Comparison of ENCODE assay signal across 8 cellular contexts in the genomic region with DNA sequence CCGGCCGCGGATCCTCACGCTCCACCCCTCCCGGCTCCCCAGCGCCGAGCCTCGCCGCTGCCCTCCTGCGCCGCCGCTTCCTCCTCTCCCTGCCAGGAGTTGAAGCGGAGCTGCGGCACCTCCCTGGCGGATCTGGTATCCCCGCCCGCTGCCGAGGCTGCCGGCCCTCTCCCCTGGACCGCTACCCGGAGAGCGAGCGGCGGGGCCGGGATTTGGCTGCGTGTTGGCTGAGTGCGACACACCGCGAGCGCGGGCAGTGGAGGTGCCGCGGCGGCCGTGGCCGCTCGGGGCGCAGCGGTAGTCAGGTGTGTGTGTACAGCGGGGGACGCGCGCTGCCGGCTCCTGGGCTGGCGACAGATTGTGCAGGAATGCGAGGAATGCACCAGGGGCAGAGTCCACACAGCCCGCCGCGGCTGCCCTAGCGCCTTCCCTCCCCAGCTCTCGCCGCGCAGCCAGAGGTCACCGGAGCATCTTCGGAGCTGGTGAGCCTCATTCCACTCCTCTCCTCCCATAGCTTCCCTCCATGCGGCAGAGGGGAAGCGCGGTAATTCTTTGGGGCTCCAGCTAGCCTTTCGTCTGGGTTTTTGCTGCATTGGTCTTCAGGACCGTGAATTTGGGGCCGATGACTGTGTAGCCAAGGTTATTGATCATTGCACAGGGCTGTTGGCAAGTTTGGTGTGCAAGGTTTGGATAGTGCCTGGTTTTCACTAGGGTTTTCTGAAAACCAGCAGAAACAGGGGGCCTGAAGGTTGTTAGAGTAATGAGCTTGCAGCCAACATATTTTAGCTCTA. TPM values are rescaled to one million over a fixed set of nuclear protein-coding genes. Genes with fewer than 3 reads are reported as not detected.
DNase-seq lines count a peak whose midpoint lies in the region; ATAC-seq and TF ChIP-seq lines count a peak whose summit lies in the region.

No MANE protein-coding gene starts in this region.

- DNase-seq in NCI-H510A treated with DMSO at 0.1 percent for 48 hours (lab: John Stamatoyannopoulos, UW) = peak; percentile 20
- DNase-seq in NCI-H510A (lab: John Stamatoyannopoulos, UW) = no peak
- DNase-seq in MM.1S = peak; percentile 78
- DNase-seq in dedifferentiated amniotic fluid mesenchymal stem cell (ENCODE audit: extremely low spot score) = peak; percentile 32
- DNase-seq in left lobe of liver (ENCODE audit: low spot score) = peak; percentile 93
- DNase-seq in stimulated activated CD4-positive, alpha-beta T cell treated with anti-CD3 and anti-CD28 coated beads, Interleukin-4, amount 100 ng/mL, for 1 hour = peak; percentile 63

- H3K4me3 ChIP-seq in HEK293 (ENCODE audit: low read depth, low read length) = peak overlapping the region; percentile 96
- peak overlapping the region; percentile 84 for H3K4me3 ChIP-seq in MM.1S (ENCODE audit: low read length)

- peak overlapping the region; percentile 89 for H3K27ac ChIP-seq in HEK293 (ENCODE audit: extremely low read depth, low read depth, low read length)
- H3K27ac ChIP-seq in MM.1S (ENCODE audit: low read length) = peak overlapping the region; percentile 79
- H3K27ac ChIP-seq in VCaP = peak overlapping the region; percentile 88

- no peaks in the 10 kb centered on the region for H4K20me1 ChIP-seq in MM.1S (ENCODE audit: insufficient read depth, low read length)

- H3K9me3 ChIP-seq in HEK293 (ENCODE audit: control insufficient read depth, insufficient read depth, low read depth, low read length) = no peaks in the 10 kb centered on the region
- no peaks in the 10 kb centered on the region for H3K9me3 ChIP-seq in MM.1S (replicated peaks; ENCODE audit: insufficient read depth, low read length)

- peak overlapping the region; percentile 77 for H3K9ac ChIP-seq in MM.1S (ENCODE audit: low read length)

- H3K36me3 ChIP-seq in HEK293 (ENCODE audit: control insufficient read depth in 2 of 2, insufficient read depth in 1 of 2, low read length in 2 of 2) (no peaks in the 10 kb centered on the region), MM.1S (replicated peaks; ENCODE audit: insufficient read depth, low read length) (no peaks in the 10 kb centered on the region)

- POLR2A ChIA-PET in HEK293 (lab: Yijun Ruan, JAX) = no interaction called here

- H3K79me2 ChIP-seq in MM.1S (ENCODE audit: low read length) = peaks cover 56% of the 10 kb centered on the region

- peak; percentile 91 for TF ChIP-seq CTCF in HEK293 (tag by site-specific recombination; IDR thresholded peaks at IDR 0.05)
- TF ChIP-seq CTCF in MM.1S (IDR thresholded peaks at IDR 0.05; ENCODE audit: low read length) = peak; percentile 39
- peak; percentile 64 for TF ChIP-seq CTCF in VCaP (conservative IDR thresholded peaks at IDR 0.05)

- peak overlapping the region; percentile 65 for H3K4me2 ChIP-seq in MM.1S (ENCODE audit: low read depth, low read length)

- H3K4me1 ChIP-seq in HEK293 (ENCODE audit: control insufficient read depth, insufficient read depth, low read length) (peaks cover 6% of the 10 kb centered on the region), MM.1S (ENCODE audit: low read length) (peaks cover 18% of the 10 kb centered on the region)

- H3K9me2 ChIP-seq in MM.1S (replicated peaks; ENCODE audit: insufficient read depth, low read length) = no peaks in the 10 kb centered on the region

- ATAC-seq in left lobe of liver = peak; percentile 84

- CTCF ChIA-PET in HEK293 (lab: Yijun Ruan, JAX) = interaction anchor here (0.7 to 2.5 kb wide), 10 partner anchors 10 to 424 kb away, joined by 3 to 11 read pairs (median 4); no protein-coding TSS in a partner anchor

- peak overlapping the region; percentile 73 for H2AFZ ChIP-seq in MM.1S (ENCODE audit: low read length)

- peaks cover 15% of the 10 kb centered on the region for H3F3A ChIP-seq in MM.1S (ENCODE audit: insufficient read depth, low read length)

- H3K27me3 ChIP-seq in MM.1S (replicated peaks; ENCODE audit: insufficient read depth, low read length) = no peaks in the 10 kb centered on the region

TF ChIP-seq in HEK293, 187 proteins besides CTCF, POLR2A, EP300 and RAD21 (continues in another document):
- TF ChIP-seq ZSCAN4 (tag by site-specific recombination; IDR thresholded peaks at IDR 0.05) (peak; percentile 33; the same call in 1 of the 2 replicates), SP3 (tag by site-specific recombination; IDR thresholded peaks at IDR 0.05) (peak; percentile 18; the same call in 1 of the 2 replicates), ZNF311 (tag by site-specific recombination; IDR thresholded peaks at IDR 0.05; ENCODE audit: borderline replicate concordance) (no peak), ZNF2 (tag by site-specific recombination; IDR thresholded peaks at IDR 0.05) (peak; percentile 62; the same call in 1 of the 2 replicates), ZNF555 (tag by site-specific recombination; conservative IDR thresholded peaks at IDR 0.05) (no peak), ZNF549 (tag by site-specific recombination; IDR thresholded peaks at IDR 0.05) (no peak), ZNF18 (tag by site-specific recombination; IDR thresholded peaks at IDR 0.05) (no peak), ZNF600 (tag by site-specific recombination; IDR thresholded peaks at IDR 0.05) (peak; percentile 88), ZBTB17 (tag by site-specific recombination; IDR thresholded peaks at IDR 0.05) (peak; percentile 92), ZNF266 (tag by site-specific recombination; IDR thresholded peaks at IDR 0.05; ENCODE audit: low read depth) (no peak), ZNF394 (tag by site-specific recombination; IDR thresholded peaks at IDR 0.05; ENCODE audit: borderline replicate concordance) (no peak), ZNF202 (tag by site-specific recombination; IDR thresholded peaks at IDR 0.05; ENCODE audit: borderline replicate concordance) (no peak), GLIS1 (tag by site-specific recombination; IDR thresholded peaks at IDR 0.05) (peak; percentile 83), ZNF133 (tag by site-specific recombination; IDR thresholded peaks at IDR 0.05) (no peak), KLF8 (tag by site-specific recombination; IDR thresholded peaks at IDR 0.05) (no peak), KLF9 (tag by site-specific recombination; IDR thresholded peaks at IDR 0.05; ENCODE audit: low read depth) (0 out of 2 replicates have a peak, but pooled peaks have one; percentile 3), ZNF624 (tag by site-specific recombination; IDR thresholded peaks at IDR 0.05) (no peak), ZNF274 (IDR thresholded peaks at IDR 0.05; ENCODE audit: low read length) (no peak), ZNF274 (tag by site-specific recombination; IDR thresholded peaks at IDR 0.05; ENCODE audit: borderline replicate concordance) (no peak), ZSCAN30 (tag by site-specific recombination; IDR thresholded peaks at IDR 0.05) (peak; percentile 56; the same call in 1 of the 2 replicates)
- TF ChIP-seq, protein P1, sequence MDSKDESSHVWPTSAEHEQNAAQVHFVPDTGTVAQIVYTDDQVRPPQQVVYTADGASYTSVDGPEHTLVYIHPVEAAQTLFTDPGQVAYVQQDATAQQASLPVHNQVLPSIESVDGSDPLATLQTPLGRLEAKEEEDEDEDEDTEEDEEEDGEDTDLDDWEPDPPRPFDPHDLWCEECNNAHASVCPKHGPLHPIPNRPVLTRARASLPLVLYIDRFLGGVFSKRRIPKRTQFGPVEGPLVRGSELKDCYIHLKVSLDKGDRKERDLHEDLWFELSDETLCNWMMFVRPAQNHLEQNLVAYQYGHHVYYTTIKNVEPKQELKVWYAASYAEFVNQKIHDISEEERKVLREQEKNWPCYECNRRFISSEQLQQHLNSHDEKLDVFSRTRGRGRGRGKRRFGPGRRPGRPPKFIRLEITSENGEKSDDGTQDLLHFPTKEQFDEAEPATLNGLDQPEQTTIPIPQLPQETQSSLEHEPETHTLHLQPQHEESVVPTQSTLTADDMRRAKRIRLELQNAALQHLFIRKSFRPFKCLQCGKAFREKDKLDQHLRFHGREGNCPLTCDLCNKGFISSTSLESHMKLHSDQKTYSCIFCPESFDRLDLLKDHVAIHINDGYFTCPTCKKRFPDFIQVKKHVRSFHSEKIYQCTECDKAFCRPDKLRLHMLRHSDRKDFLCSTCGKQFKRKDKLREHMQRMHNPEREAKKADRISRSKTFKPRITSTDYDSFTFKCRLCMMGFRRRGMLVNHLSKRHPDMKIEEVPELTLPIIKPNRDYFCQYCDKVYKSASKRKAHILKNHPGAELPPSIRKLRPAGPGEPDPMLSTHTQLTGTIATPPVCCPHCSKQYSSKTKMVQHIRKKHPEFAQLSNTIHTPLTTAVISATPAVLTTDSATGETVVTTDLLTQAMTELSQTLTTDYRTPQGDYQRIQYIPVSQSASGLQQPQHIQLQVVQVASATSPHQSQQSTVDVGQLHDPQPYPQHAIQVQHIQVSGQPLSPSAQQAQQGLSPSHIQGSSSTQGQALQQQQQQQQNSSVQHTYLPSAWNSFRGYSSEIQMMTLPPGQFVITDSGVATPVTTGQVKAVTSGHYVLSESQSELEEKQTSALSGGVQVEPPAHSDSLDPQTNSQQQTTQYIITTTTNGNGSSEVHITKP (tag by site-specific recombination; IDR thresholded peaks at IDR 0.05) = no peak

RNA-seq across cellular contexts. Expression of gene PKP4, which starts 1.3 kb away (rescaled TPM):
- 24.5 TPM for total RNA-seq in left lobe of liver

RNA-seq across cellular contexts. Expression of gene CCDC148, which starts 1.5 kb away (rescaled TPM):
- 0.18 TPM for total RNA-seq in left lobe of liver

Comparison
In these comparisons a context has a peak if more than half of its experiments do, and no peak if none do; other contexts are left out.
1. CTCF ChIP-seq: peak in every context shown above with its lines; median percentile 91 in HEK293; 64 in VCaP; 39 in MM.1S.